ENCODE assay signal across 8 cellular contexts in the genomic region with DNA sequence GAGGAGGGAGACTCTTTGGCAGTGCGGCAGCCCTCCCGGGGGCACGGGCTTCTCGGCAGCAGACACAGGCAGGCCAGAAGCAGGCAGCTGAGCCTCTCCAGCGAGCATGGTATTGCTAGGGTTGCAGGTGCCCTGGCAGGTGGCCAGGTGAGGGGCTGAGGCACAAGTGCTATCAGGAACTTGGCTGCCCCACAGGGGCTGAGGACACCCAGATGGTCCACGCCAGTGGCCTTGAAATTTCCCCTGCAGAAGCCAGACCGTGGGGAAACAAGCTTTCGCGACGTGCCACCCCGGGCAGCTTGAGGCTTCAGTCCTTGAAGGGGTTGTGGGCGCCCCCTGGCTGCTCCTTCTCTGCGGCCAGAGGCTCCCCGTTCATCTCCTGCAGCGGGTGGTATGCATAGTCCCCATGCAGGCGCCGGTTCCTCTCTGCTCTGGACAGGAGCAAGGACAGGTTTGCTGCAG. TPM values are rescaled to one million over a fixed set of nuclear protein-coding genes. Genes with fewer than 3 reads are reported as not detected.
DNase-seq lines count a peak whose midpoint lies in the region; ATAC-seq, FAIRE-seq and TF ChIP-seq lines count a peak whose summit lies in the region.

No MANE protein-coding gene starts in this region.

- ATAC-seq in lower lobe of right lung (no peak), GM19035 (IDR thresholded peaks at IDR 0.05; ENCODE audit: unreplicated experiment) (no peak), GM19397 (IDR thresholded peaks at IDR 0.05; ENCODE audit: unreplicated experiment) (no peak), HG02970 (IDR thresholded peaks at IDR 0.05; ENCODE audit: low FRiP score, unreplicated experiment) (no peak)

- FAIRE-seq in D721Med (lab: Jason Lieb, UNC): no peak

- TF ChIP-seq CTCF in D721Med (IDR thresholded peaks at IDR 0.05; ENCODE audit: insufficient read depth, missing control alignments): peak; percentile 50
- peak; percentile 12 for TF ChIP-seq CTCF in lower lobe of right lung (IDR thresholded peaks at IDR 0.05)

- peak; percentile 52 for DNase-seq in D721Med (ENCODE audit: insufficient read length, low spot score)
- peak; percentile 73 for DNase-seq in NCI-H1092 (lab: John Stamatoyannopoulos, UW)
- DNase-seq in amygdala (lab: John Stamatoyannopoulos, UW): peak in 51 of 56 donors; percentile 16 to 86 (median 53)
- DNase-seq in lower lobe of right lung: no peak
- DNase-seq in OCI-M2 (lab: John Stamatoyannopoulos, UW; ENCODE audit: unreplicated experiment): no peak

- peaks cover 33% of the 10 kb centered on the region for H3K36me3 ChIP-seq in lower lobe of right lung

- no peak overlapping the region for H3K4me3 ChIP-seq in lower lobe of right lung

- H3K27ac ChIP-seq in lower lobe of right lung: no peak overlapping the region

- H3K9me3 ChIP-seq in lower lobe of right lung: no peaks in the 10 kb centered on the region

- no peaks in the 10 kb centered on the region for H3K4me1 ChIP-seq in lower lobe of right lung

- H3K27me3 ChIP-seq in lower lobe of right lung (ENCODE audit: low read depth): no peaks in the 10 kb centered on the region

- intact Hi-C loops in lower lobe of right lung (cut with DNase I): no loop called here

RNA-seq across cellular contexts. Expression of a gene that starts 8.5 kb away (rescaled TPM):
- 24.1 TPM for total RNA-seq in lower lobe of right lung

RNA-seq across cellular contexts. Expression of a gene that starts 40.6 kb away (rescaled TPM):
- 198 TPM for total RNA-seq in lower lobe of right lung

RNA-seq across cellular contexts. Expression of a gene that starts 46.4 kb away (rescaled TPM):
- total RNA-seq in lower lobe of right lung: 17.8 TPM

Comparison
In these comparisons a context has a peak if more than half of its experiments do, and no peak if none do; other contexts are left out.
1. DNase-seq: peak in D721Med (single experiment), NCI-H1092 (single experiment) and amygdala (51 of 56); none in lower lobe of right lung (single experiment) and OCI-M2 (single experiment).